ENCODE assay signal across 21 cellular contexts in genomic region chr12:52360106-52360662, GRCh38. TPM values are rescaled to one million over a fixed set of nuclear protein-coding genes. Genes with fewer than 3 reads are reported as not detected.
DNase-seq lines count a peak whose midpoint lies in the region; ATAC-seq and TF ChIP-seq lines count a peak whose summit lies in the region.
"Had no signal": no experiment of that assay in that cellular context is flagged by ENCODE, and none has a peak within 500 bp of the region (broad histone marks: within the 10 kb centered on the region; RNA-seq: fewer than 3 reads in every experiment).

No MANE protein-coding gene starts in this region.

- peak; percentile 22 for DNase-seq in activated naive CD8-positive, alpha-beta T cell treated with anti-CD3 and anti-CD28 coated beads, Interleukin-2, amount 10 ng/mL, durations not matched to agents 7 days and 5 days
- DNase-seq in activated naive CD8-positive, alpha-beta T cell treated with anti-CD3 and anti-CD28 coated beads, Interleukin-2, amount 50 U/mL, for 24 hours, result no peak
- DNase-seq in neural crest cell (ENCODE audit: low read depth, low spot score) (no peak), spleen (peak; percentile 44), progenitor cell of endocrine pancreas (ENCODE audit: low spot score, unreplicated experiment) (no peak)
- DNase-seq in activated CD8-positive, alpha-beta T cell treated with anti-CD3 and anti-CD28 coated beads, Interleukin-2, amount 10 ng/mL, durations not matched to agents 7 days and 5 days, result no peak
- DNase-seq: 8988T, C1 segment of cervical spinal cord, DMS79, GDM1, HCEC 1CT had no signal

- ATAC-seq in activated naive CD8-positive, alpha-beta T cell treated with anti-CD3 and anti-CD28 coated beads, Interleukin-2, amount 10 ng/mL, durations not matched to agents 7 days and 5 days (ENCODE audit: low read depth), result no peak
- no peak for ATAC-seq in activated naive CD8-positive, alpha-beta T cell treated with anti-CD3 and anti-CD28 coated beads, Interleukin-2, amount 50 U/mL, for 24 hours
- ATAC-seq in HG03025 (IDR thresholded peaks at IDR 0.05; ENCODE audit: low FRiP score, unreplicated experiment), result no peak
- no peak for ATAC-seq in activated CD8-positive, alpha-beta T cell treated with anti-CD3 and anti-CD28 coated beads, Interleukin-2, amount 10 ng/mL, durations not matched to agents 7 days and 5 days
- ATAC-seq: GM23338 had no signal

- TF ChIP-seq CTCF in neural crest cell (conservative IDR thresholded peaks at IDR 0.05), result no peak
- TF ChIP-seq CTCF in spleen (IDR thresholded peaks at IDR 0.05 in 8 of 11, conservative IDR thresholded peaks at IDR 0.05 in 3 of 11), result no peak
- TF ChIP-seq CTCF in progenitor cell of endocrine pancreas (IDR thresholded peaks at IDR 0.05; ENCODE audit: unreplicated experiment), result no peak

- H3K4me3 Mint-ChIP-seq in activated naive CD8-positive, alpha-beta T cell treated with anti-CD3 and anti-CD28 coated beads, Interleukin-2, amount 10 ng/mL, durations not matched to agents 7 days and 5 days, result no peak overlapping the region
- no peak overlapping the region for H3K4me3 Mint-ChIP-seq in activated naive CD8-positive, alpha-beta T cell treated with anti-CD3 and anti-CD28 coated beads, Interleukin-2, amount 50 U/mL, for 24 hours
- H3K4me3 Mint-ChIP-seq in neural crest cell (no peak overlapping the region), progenitor cell of endocrine pancreas (ENCODE audit: low read depth) (no peak overlapping the region)
- H3K4me3 Mint-ChIP-seq in activated CD8-positive, alpha-beta T cell treated with anti-CD3 and anti-CD28 coated beads, Interleukin-2, amount 10 ng/mL, durations not matched to agents 7 days and 5 days, result no peak overlapping the region
- H3K4me3 Mint-ChIP-seq: CD4-positive, alpha-beta T cell; GM23338 had no signal

- H3K27me3 ChIP-seq in BLaER1 treated with 17β-estradiol and CSF1 and Interleukin-3, amounts not matched to agents 10 nM and 100 nM, result no peaks in the 10 kb centered on the region
- H3K27me3 ChIP-seq in spleen (replicated peaks in 1 of 7), result peaks cover 0 to 19% (median 0%) of the 10 kb centered on the region in 7 donors

- H3K4me2 ChIP-seq in BLaER1 treated with 17β-estradiol and CSF1 and Interleukin-3, amounts not matched to agents 10 nM and 100 nM, result peak overlapping the region in 8 of 11 experiments; percentile 27 to 72 (median 54); a peak in 10 of 22 replicates
- H3K4me2 ChIP-seq: GM23338 had no signal

- CTCF ChIA-PET in activated CD8-positive, alpha-beta T cell treated with anti-CD3 and anti-CD28 coated beads, Interleukin-2, amount 10 ng/mL, durations not matched to agents 7 days and 5 days (lab: Charles Lee), result interaction anchor here (1.7 to 3.1 kb wide), 4 partner anchors 9 to 519 kb away, joined by 6 to 21 read pairs (median 8); no protein-coding TSS in a partner anchor

- H3K9ac ChIP-seq in BLaER1 treated with 17β-estradiol and CSF1 and Interleukin-3, amounts not matched to agents 10 nM and 100 nM, result no peak overlapping the region

- no peak overlapping the region for H3K4me3 ChIP-seq in BLaER1 treated with 17β-estradiol and CSF1 and Interleukin-3, amounts not matched to agents 10 nM and 100 nM
- H3K4me3 ChIP-seq in spleen, result no peak overlapping the region
- H3K4me3 ChIP-seq: GM23338 had no signal

- WGBS in spleen, 5 donors, result 83 to 90% (median 84%) methylated on average over 7 of the region's 7 CpGs

- no peak for TF ChIP-seq POLR2A in spleen (IDR thresholded peaks at IDR 0.05)

- H3K9me3 ChIP-seq in BLaER1 treated with 17β-estradiol and CSF1 and Interleukin-3, amounts not matched to agents 10 nM and 100 nM (replicated peaks in 1 of 11), result 0 out of 22 replicates have a peak, but pooled peaks cover 0 to 6% (median 0%) of the 10 kb centered on the region in 11 experiments
- H3K9me3 ChIP-seq in spleen, result no peaks in the 10 kb centered on the region
- H3K9me3 ChIP-seq: Caco-2 had no signal

- peak overlapping the region; percentile 27 for H3K27ac Mint-ChIP-seq in activated naive CD8-positive, alpha-beta T cell treated with anti-CD3 and anti-CD28 coated beads, Interleukin-2, amount 10 ng/mL, durations not matched to agents 7 days and 5 days
- H3K27ac Mint-ChIP-seq in activated naive CD8-positive, alpha-beta T cell treated with anti-CD3 and anti-CD28 coated beads, Interleukin-2, amount 50 U/mL, for 24 hours, result no peak overlapping the region
- peak overlapping the region; percentile 27 for H3K27ac Mint-ChIP-seq in neural crest cell (ENCODE audit: unreplicated experiment)
- H3K27ac Mint-ChIP-seq in progenitor cell of endocrine pancreas, result no peak overlapping the region
- no peak overlapping the region for H3K27ac Mint-ChIP-seq in activated CD8-positive, alpha-beta T cell treated with anti-CD3 and anti-CD28 coated beads, Interleukin-2, amount 10 ng/mL, durations not matched to agents 7 days and 5 days
- H3K27ac Mint-ChIP-seq: CD4-positive, alpha-beta T cell; GM23338 had no signal

- no peaks in the 10 kb centered on the region for H3K9me3 Mint-ChIP-seq in activated naive CD8-positive, alpha-beta T cell treated with anti-CD3 and anti-CD28 coated beads, Interleukin-2, amount 10 ng/mL, durations not matched to agents 7 days and 5 days
- no peaks in the 10 kb centered on the region for H3K9me3 Mint-ChIP-seq in activated naive CD8-positive, alpha-beta T cell treated with anti-CD3 and anti-CD28 coated beads, Interleukin-2, amount 50 U/mL, for 24 hours
- H3K9me3 Mint-ChIP-seq in neural crest cell (no peaks in the 10 kb centered on the region), progenitor cell of endocrine pancreas (ENCODE audit: low read depth) (no peaks in the 10 kb centered on the region)
- H3K9me3 Mint-ChIP-seq in activated CD8-positive, alpha-beta T cell treated with anti-CD3 and anti-CD28 coated beads, Interleukin-2, amount 10 ng/mL, durations not matched to agents 7 days and 5 days (ENCODE audit: insufficient read depth), result no peaks in the 10 kb centered on the region
- H3K9me3 Mint-ChIP-seq: CD4-positive, alpha-beta T cell; GM23338 had no signal

- H3K36me3 Mint-ChIP-seq in activated naive CD8-positive, alpha-beta T cell treated with anti-CD3 and anti-CD28 coated beads, Interleukin-2, amount 10 ng/mL, durations not matched to agents 7 days and 5 days, result no peaks in the 10 kb centered on the region
- H3K36me3 Mint-ChIP-seq in activated naive CD8-positive, alpha-beta T cell treated with anti-CD3 and anti-CD28 coated beads, Interleukin-2, amount 50 U/mL, for 24 hours (ENCODE audit: low read depth), result no peaks in the 10 kb centered on the region
- H3K36me3 Mint-ChIP-seq in neural crest cell (ENCODE audit: low read depth) (no peaks in the 10 kb centered on the region), progenitor cell of endocrine pancreas (ENCODE audit: insufficient read depth) (no peaks in the 10 kb centered on the region)
- no peaks in the 10 kb centered on the region for H3K36me3 Mint-ChIP-seq in activated CD8-positive, alpha-beta T cell treated with anti-CD3 and anti-CD28 coated beads, Interleukin-2, amount 10 ng/mL, durations not matched to agents 7 days and 5 days (ENCODE audit: low read depth)

- no peaks in the 10 kb centered on the region for H3K36me3 ChIP-seq in BLaER1 treated with 17β-estradiol and CSF1 and Interleukin-3, amounts not matched to agents 10 nM and 100 nM
- H3K36me3 ChIP-seq in spleen, result no peaks in the 10 kb centered on the region

- intact Hi-C loops in spleen (cut with DNase I; ENCODE audit: low total_unique reads), result no loop called here

- no peaks in the 10 kb centered on the region for H4K20me1 ChIP-seq in BLaER1 treated with 17β-estradiol and CSF1 and Interleukin-3, amounts not matched to agents 10 nM and 100 nM

- peaks cover 28% of the 10 kb centered on the region for H3K4me1 Mint-ChIP-seq in activated naive CD8-positive, alpha-beta T cell treated with anti-CD3 and anti-CD28 coated beads, Interleukin-2, amount 10 ng/mL, durations not matched to agents 7 days and 5 days
- peaks cover 25% of the 10 kb centered on the region for H3K4me1 Mint-ChIP-seq in activated naive CD8-positive, alpha-beta T cell treated with anti-CD3 and anti-CD28 coated beads, Interleukin-2, amount 50 U/mL, for 24 hours
- H3K4me1 Mint-ChIP-seq in neural crest cell (no peaks in the 10 kb centered on the region), progenitor cell of endocrine pancreas (ENCODE audit: low read depth) (no peaks in the 10 kb centered on the region)
- peaks cover 37% of the 10 kb centered on the region for H3K4me1 Mint-ChIP-seq in activated CD8-positive, alpha-beta T cell treated with anti-CD3 and anti-CD28 coated beads, Interleukin-2, amount 10 ng/mL, durations not matched to agents 7 days and 5 days (ENCODE audit: low read depth)

- POLR2A ChIA-PET in activated naive CD8-positive, alpha-beta T cell treated with anti-CD3 and anti-CD28 coated beads, Interleukin-2, amount 10 ng/mL, durations not matched to agents 7 days and 5 days (lab: Charles Lee), result no interaction called here
- POLR2A ChIA-PET in activated CD8-positive, alpha-beta T cell treated with anti-CD3 and anti-CD28 coated beads, Interleukin-2, amount 10 ng/mL, durations not matched to agents 7 days and 5 days (lab: Charles Lee), result no interaction called here

- peaks cover 16% of the 10 kb centered on the region for H3K27me3 Mint-ChIP-seq in activated naive CD8-positive, alpha-beta T cell treated with anti-CD3 and anti-CD28 coated beads, Interleukin-2, amount 10 ng/mL, durations not matched to agents 7 days and 5 days
- no peaks in the 10 kb centered on the region for H3K27me3 Mint-ChIP-seq in activated naive CD8-positive, alpha-beta T cell treated with anti-CD3 and anti-CD28 coated beads, Interleukin-2, amount 50 U/mL, for 24 hours
- H3K27me3 Mint-ChIP-seq in neural crest cell (ENCODE audit: low read depth) (no peaks in the 10 kb centered on the region), progenitor cell of endocrine pancreas (peaks cover 54% of the 10 kb centered on the region)
- H3K27me3 Mint-ChIP-seq in activated CD8-positive, alpha-beta T cell treated with anti-CD3 and anti-CD28 coated beads, Interleukin-2, amount 10 ng/mL, durations not matched to agents 7 days and 5 days (ENCODE audit: low read depth), result peaks cover 9% of the 10 kb centered on the region
- H3K27me3 Mint-ChIP-seq: CD4-positive, alpha-beta T cell had no signal

- H3K27ac ChIP-seq in BLaER1 treated with 17β-estradiol and CSF1 and Interleukin-3, amounts not matched to agents 10 nM and 100 nM, result no peak overlapping the region
- peak overlapping the region in 1 of 8 donors; percentile 4 for H3K27ac ChIP-seq in spleen
- H3K27ac ChIP-seq: HL-60 had no signal

- peaks cover 9 to 54% (median 36%) of the 10 kb centered on the region in 10 experiments for H3K4me1 ChIP-seq in BLaER1 treated with 17β-estradiol and CSF1 and Interleukin-3, amounts not matched to agents 10 nM and 100 nM
- peaks cover 5 to 23% (median 15%) of the 10 kb centered on the region in 6 donors for H3K4me1 ChIP-seq in spleen
- H3K4me1 ChIP-seq: Caco-2 had no signal

RNA-seq across cellular contexts. Expression of gene KRT85, which starts 7.1 kb away (rescaled TPM):
- not detected for total RNA-seq in activated naive CD8-positive, alpha-beta T cell treated with anti-CD3 and anti-CD28 coated beads, Interleukin-2, amount 10 ng/mL, durations not matched to agents 7 days and 5 days
- total RNA-seq in neural crest cell (not detected in 2 replicates), spleen (under 1 TPM in 1 of 7 donors, not detected in 6; 0.52 TPM), progenitor cell of endocrine pancreas (not detected in 2 replicates)
- polyA plus RNA-seq in spleen, result not detected
- total RNA-seq in activated CD8-positive, alpha-beta T cell treated with anti-CD3 and anti-CD28 coated beads, Interleukin-2, amount 10 ng/mL, durations not matched to agents 7 days and 5 days, result not detected
- total RNA-seq: A673; Caco-2; CD4-positive, alpha-beta T cell; GM23338; HT1080 had no signal
- polyA plus RNA-seq: AG04450, GM23338 had no signal

RNA-seq across cellular contexts. Expression of gene KRT84, which starts 25.3 kb away (rescaled TPM):
- not detected for total RNA-seq in activated naive CD8-positive, alpha-beta T cell treated with anti-CD3 and anti-CD28 coated beads, Interleukin-2, amount 10 ng/mL, durations not matched to agents 7 days and 5 days
- total RNA-seq in neural crest cell, result not detected in 2 replicates
- under 1 TPM in 1 of 7 donors, not detected in 6; 0.52 TPM for total RNA-seq in spleen
- not detected for polyA plus RNA-seq in spleen
- total RNA-seq in progenitor cell of endocrine pancreas, result not detected in 2 replicates
- total RNA-seq in activated CD8-positive, alpha-beta T cell treated with anti-CD3 and anti-CD28 coated beads, Interleukin-2, amount 10 ng/mL, durations not matched to agents 7 days and 5 days, result not detected
- total RNA-seq: A673; Caco-2; CD4-positive, alpha-beta T cell; Daoy; GM23338; HT1080 had no signal
- polyA plus RNA-seq: AG04450, GM23338 had no signal

RNA-seq across cellular contexts. Expression of gene KRT83, which starts 39.0 kb away (rescaled TPM):
- total RNA-seq in activated naive CD8-positive, alpha-beta T cell treated with anti-CD3 and anti-CD28 coated beads, Interleukin-2, amount 10 ng/mL, durations not matched to agents 7 days and 5 days, result not detected
- not detected in 2 replicates for total RNA-seq in neural crest cell
- not detected for total RNA-seq in spleen
- polyA plus RNA-seq in spleen, result not detected
- total RNA-seq in progenitor cell of endocrine pancreas, result not detected in 2 replicates
- total RNA-seq in activated CD8-positive, alpha-beta T cell treated with anti-CD3 and anti-CD28 coated beads, Interleukin-2, amount 10 ng/mL, durations not matched to agents 7 days and 5 days, result not detected
- total RNA-seq: A673; Caco-2; CD4-positive, alpha-beta T cell; Daoy; GM23338 had no signal
- polyA plus RNA-seq: GM23338 had no signal

RNA-seq across cellular contexts. Expression of gene KRT82, which starts 46.0 kb away (rescaled TPM):
- not detected for total RNA-seq in activated naive CD8-positive, alpha-beta T cell treated with anti-CD3 and anti-CD28 coated beads, Interleukin-2, amount 10 ng/mL, durations not matched to agents 7 days and 5 days
- total RNA-seq in neural crest cell, result not detected in 2 replicates
- total RNA-seq in spleen, result not detected
- under 1 TPM in 1 of 3 donors, not detected in 2; 0.04 TPM for polyA plus RNA-seq in spleen
- not detected in 2 replicates for total RNA-seq in progenitor cell of endocrine pancreas
- total RNA-seq in activated CD8-positive, alpha-beta T cell treated with anti-CD3 and anti-CD28 coated beads, Interleukin-2, amount 10 ng/mL, durations not matched to agents 7 days and 5 days, result not detected
- total RNA-seq: A673; Caco-2; CD4-positive, alpha-beta T cell; Daoy; GM23338; HT1080 had no signal
- polyA plus RNA-seq: AG04450, GM23338 had no signal

Comparison
In these comparisons a context has a peak if more than half of its experiments do, and no peak if none do; other contexts are left out.
1. DNase-seq: peak in activated naive CD8-positive, alpha-beta T cell treated with anti-CD3 and anti-CD28 coated beads, Interleukin-2, amount 10 ng/mL, durations not matched to agents 7 days and 5 days (single experiment) and spleen (single experiment); none in activated naive CD8-positive, alpha-beta T cell treated with anti-CD3 and anti-CD28 coated beads, Interleukin-2, amount 50 U/mL, for 24 hours (single experiment), neural crest cell (single experiment), progenitor cell of endocrine pancreas (single experiment) and activated CD8-positive, alpha-beta T cell treated with anti-CD3 and anti-CD28 coated beads, Interleukin-2, amount 10 ng/mL, durations not matched to agents 7 days and 5 days (single experiment).
2. H3K27ac Mint-ChIP-seq: peak in activated naive CD8-positive, alpha-beta T cell treated with anti-CD3 and anti-CD28 coated beads, Interleukin-2, amount 10 ng/mL, durations not matched to agents 7 days and 5 days (single experiment) and neural crest cell (single experiment); none in activated naive CD8-positive, alpha-beta T cell treated with anti-CD3 and anti-CD28 coated beads, Interleukin-2, amount 50 U/mL, for 24 hours (single experiment), progenitor cell of endocrine pancreas (single experiment) and activated CD8-positive, alpha-beta T cell treated with anti-CD3 and anti-CD28 coated beads, Interleukin-2, amount 10 ng/mL, durations not matched to agents 7 days and 5 days (single experiment).